In the genomic region with DNA sequence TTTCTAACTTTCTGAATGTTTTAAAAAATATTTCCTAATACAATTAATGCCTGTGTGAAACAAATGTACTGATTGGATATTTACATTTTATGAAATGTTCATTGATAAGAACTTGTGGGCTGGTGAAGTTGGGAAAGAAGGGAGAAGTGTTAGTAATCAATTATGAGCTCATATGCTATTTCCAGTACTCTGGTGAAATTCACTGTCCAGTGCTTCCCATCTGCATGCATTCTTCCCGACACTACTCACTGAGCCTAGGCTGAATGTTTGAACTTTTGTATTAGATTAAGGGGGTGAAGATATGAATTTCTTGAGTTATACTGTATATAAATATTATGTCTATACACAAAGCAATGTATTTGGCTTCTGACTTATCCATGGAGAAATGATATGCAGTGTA, we compare ENCODE assay signal across 25 cellular contexts. TPM values are rescaled to one million over a fixed set of nuclear protein-coding genes. Genes with fewer than 3 reads are reported as not detected.
A peak's percentile ranks its signal among the peaks of the same experiment; 100 is the strongest.
DNase-seq lines count a peak whose midpoint lies in the region; ATAC-seq and TF ChIP-seq lines count a peak whose summit lies in the region.
"Had no signal": no experiment of that assay in that cellular context is flagged by ENCODE, and none has a peak within 500 bp of the region (broad histone marks: within the 10 kb centered on the region; RNA-seq: fewer than 3 reads in every experiment).

No MANE protein-coding gene starts in this region.

- H3K27me3 ChIP-seq in osteoblast (ENCODE audit: insufficient read depth, low read length) = peaks cover 32% of the 10 kb centered on the region
- H3K27me3 ChIP-seq: upper lobe of left lung had no signal

- no peak overlapping the region for H3K27ac Mint-ChIP-seq in natural killer cell
- H3K27ac Mint-ChIP-seq: brain; CD4-positive, alpha-beta memory T cell; natural killer cell treated with Interleukin-12 subunit alpha and Interleukin-12 subunit beta and Interleukin-15 and Interleukin-18, amount 100 ng/mL, for 72 hours had no signal

- H3K9me3 Mint-ChIP-seq in natural killer cell = no peaks in the 10 kb centered on the region
- H3K9me3 Mint-ChIP-seq: CD4-positive, alpha-beta memory T cell; natural killer cell treated with Interleukin-12 subunit alpha and Interleukin-12 subunit beta and Interleukin-15 and Interleukin-18, amount 100 ng/mL, for 72 hours had no signal

- ATAC-seq in natural killer cell (no peak), HG03280 (IDR thresholded peaks at IDR 0.05; ENCODE audit: unreplicated experiment) (no peak)
- ATAC-seq: natural killer cell treated with Interleukin-12 subunit alpha and Interleukin-12 subunit beta and Interleukin-15 and Interleukin-18, amount 100 ng/mL, for 72 hours had no signal

- H3K4me2 ChIP-seq in osteoblast (ENCODE audit: insufficient read depth, low read length) = no peak overlapping the region

- CTCF ChIA-PET in RWPE1 (lab: Yijun Ruan, JAX) = interaction anchor here (1.2 kb wide), 1 partner anchor 19 kb away, joined by 3 read pairs; no protein-coding TSS in a partner anchor

- H3K36me3 ChIP-seq in osteoblast (ENCODE audit: insufficient read depth, low read length) = no peaks in the 10 kb centered on the region
- H3K36me3 ChIP-seq: prostate gland, upper lobe of left lung had no signal

- no peaks in the 10 kb centered on the region for H3K4me1 Mint-ChIP-seq in natural killer cell
- H3K4me1 Mint-ChIP-seq: CD4-positive, alpha-beta memory T cell had no signal

- H3K4me3 ChIP-seq in fibroblast of mammary gland (ENCODE audit: control insufficient read depth, low read depth, low read length) (no peak overlapping the region), osteoblast (ENCODE audit: insufficient read depth, low read length) (no peak overlapping the region)
- H3K4me3 ChIP-seq: lung, prostate gland, upper lobe of left lung had no signal

- H3K27me3 Mint-ChIP-seq in natural killer cell (ENCODE audit: low read depth in 2 of 2) = peaks cover 32 to 81% of the 10 kb centered on the region in 2 donors
- H3K27me3 Mint-ChIP-seq: brain had no signal

- no peaks in the 10 kb centered on the region for H3K9me3 ChIP-seq in osteoblast (ENCODE audit: low read depth, low read length)
- H3K9me3 ChIP-seq: prostate gland, upper lobe of left lung had no signal

- H3K4me1 ChIP-seq in osteoblast (ENCODE audit: insufficient read depth, low read length) = no peaks in the 10 kb centered on the region
- H3K4me1 ChIP-seq: upper lobe of left lung had no signal

- no peaks in the 10 kb centered on the region for H3K36me3 Mint-ChIP-seq in natural killer cell
- H3K36me3 Mint-ChIP-seq: brain; CD4-positive, alpha-beta memory T cell; natural killer cell treated with Interleukin-12 subunit alpha and Interleukin-12 subunit beta and Interleukin-15 and Interleukin-18, amount 100 ng/mL, for 72 hours had no signal

- peak; percentile 3 for DNase-seq in NOMO-1 treated with DMSO at 0.1 percent for 48 hours (lab: John Stamatoyannopoulos, UW; ENCODE audit: unreplicated experiment)
- no peak for DNase-seq in NOMO-1 (lab: John Stamatoyannopoulos, UW; ENCODE audit: unreplicated experiment in 2 of 2)
- peak; percentile 13 for DNase-seq in RWPE1 (ENCODE audit: low spot score)
- DNase-seq in fibroblast of mammary gland (ENCODE audit: low read depth) = peak; percentile 68
- peak; percentile 88 for DNase-seq in osteoblast (ENCODE audit: insufficient read length, low spot score, missing footprints)
- DNase-seq in NCI-H1694 treated with DMSO at 0.1 percent for 48 hours (lab: John Stamatoyannopoulos, UW) = no peak
- no peak for DNase-seq in natural killer cell
- DNase-seq: activated CD4-positive, alpha-beta T cell treated with anti-CD3 and anti-CD28 coated beads for 4 hours; activated CD8-positive, alpha-beta memory T cell treated with anti-CD3 and anti-CD28 coated beads, Interleukin-2, amount 50 U/mL, for 4 hours; CD4-positive, alpha-beta memory T cell; DND-41; foreskin melanocyte; KG1; NCI-H1436 treated with DMSO at 0.1 percent for 48 hours; NCI-H2227 treated with DMSO at 0.1 percent for 48 hours; NK-92 treated with Interleukin-12 subunit alpha and Interleukin-12 subunit beta, amount 100 ng/mL, for 24 hours; SHP77 treated with DMSO at 0.1 percent for 48 hours; stimulated activated naive CD4-positive, alpha-beta T cell; T1000; upper lobe of left lung had no signal

- no peak overlapping the region for H2AFZ ChIP-seq in osteoblast (ENCODE audit: low read length)

- TF ChIP-seq CTCF in RWPE1 (conservative IDR thresholded peaks at IDR 0.05; ENCODE audit: low read depth) (no peak), fibroblast of mammary gland (conservative IDR thresholded peaks at IDR 0.05; ENCODE audit: control insufficient read depth, insufficient read depth, low read depth, low read length) (no peak), osteoblast (IDR thresholded peaks at IDR 0.05; ENCODE audit: extremely low read depth, low read depth, low read length) (no peak), natural killer cell (IDR thresholded peaks at IDR 0.05) (no peak)

- intact Hi-C loops in natural killer cell (cut with micrococcal nuclease) = no loop called here

- H3K79me2 ChIP-seq in osteoblast (ENCODE audit: insufficient read depth, low read length) = no peaks in the 10 kb centered on the region

- H3K4me3 Mint-ChIP-seq in natural killer cell = no peak overlapping the region
- H3K4me3 Mint-ChIP-seq: brain; CD4-positive, alpha-beta memory T cell; natural killer cell treated with Interleukin-12 subunit alpha and Interleukin-12 subunit beta and Interleukin-15 and Interleukin-18, amount 100 ng/mL, for 72 hours had no signal

- no peaks in the 10 kb centered on the region for H4K20me1 ChIP-seq in osteoblast (ENCODE audit: insufficient read depth, low read length)

- POLR2A ChIA-PET in RWPE1 (lab: Yijun Ruan, JAX; ENCODE audit: low non-redundant PET) = no interaction called here

- no peak overlapping the region for H3K27ac ChIP-seq in RWPE1
- H3K27ac ChIP-seq in osteoblast (ENCODE audit: low read depth, low read length) = no peak overlapping the region
- H3K27ac ChIP-seq: prostate gland, upper lobe of left lung had no signal

RNA-seq across cellular contexts. Expression of a gene that starts 36.0 kb away (rescaled TPM):
- total RNA-seq in osteoblast (1.8 and 2.9 TPM in 2 replicates), natural killer cell (1 to 10 TPM; 1.1 to 1.2 (median 1.2) TPM)

Comparison
In these comparisons a context has a peak if more than half of its experiments do, and no peak if none do; other contexts are left out.
1. DNase-seq: peak in NOMO-1 treated with DMSO at 0.1 percent for 48 hours (single experiment), RWPE1 (single experiment), fibroblast of mammary gland (single experiment) and osteoblast (single experiment); none in NOMO-1 (0 of 2), NCI-H1694 treated with DMSO at 0.1 percent for 48 hours (single experiment) and natural killer cell (single experiment).